ENCODE assay signal across 21 cellular contexts in genomic region chr3:16411450-16411849, GRCh38.
"Had no signal": no experiment of that assay in that cellular context is flagged by ENCODE, and none has a peak within 500 bp of the region (broad histone marks: within the 10 kb centered on the region; RNA-seq: fewer than 3 reads in every experiment).

No MANE protein-coding gene starts in this region.

- FAIRE-seq: frontal cortex, islet of Langerhans, small intestine had no signal

- H3K4me3 Mint-ChIP-seq: activated CD8-positive, alpha-beta T cell treated with anti-CD3 and anti-CD28 coated beads for 36 hours; activated T-helper 1 cell treated with anti-CD3 and anti-CD28 coated beads, Interleukin-12 subunit alpha, Interleukin-12 subunit beta, Interleukin-2, Interleukin-4 antibody, amounts not matched to agents 30 ng/mL and 10 ng/mL and 1 ng/mL, durations not matched to agents 14 hours and 24 hours and 36 hours; nephron had no signal

- H3K27ac Mint-ChIP-seq: activated T-helper 1 cell treated with anti-CD3 and anti-CD28 coated beads, Interleukin-12 subunit alpha, Interleukin-12 subunit beta, Interleukin-2, Interleukin-4 antibody, amounts not matched to agents 30 ng/mL and 10 ng/mL and 1 ng/mL, durations not matched to agents 14 hours and 24 hours and 36 hours; nephron; progenitor cell of endocrine pancreas had no signal

- H3K27ac ChIP-seq: adrenal gland, coronary artery, transverse colon, VCaP had no signal

- DNase-seq: activated CD4-positive, alpha-beta T cell treated with anti-CD3 and anti-CD28 coated beads for 4 hours; activated CD8-positive, alpha-beta memory T cell treated with anti-CD3 and anti-CD28 coated beads, Interleukin-2, amount 50 U/mL, for 4 hours; activated CD8-positive, alpha-beta T cell treated with anti-CD3 and anti-CD28 coated beads for 36 hours; activated naive CD4-positive, alpha-beta T cell treated with Interleukin-2 at 50 U/mL for 16 hours; adrenal gland; effector CD8-positive, alpha-beta T cell; heart left ventricle; mammary epithelial cell; mucosa of descending colon; occipital lobe; right cardiac atrium; small intestine; T1000; transverse colon had no signal

- H3K27me3 ChIP-seq: adrenal gland, heart left ventricle, transverse colon had no signal

- H3K36me3 ChIP-seq: adrenal gland, transverse colon had no signal

- H3K9me3 Mint-ChIP-seq: activated CD8-positive, alpha-beta T cell treated with anti-CD3 and anti-CD28 coated beads for 36 hours; activated T-helper 1 cell treated with anti-CD3 and anti-CD28 coated beads, Interleukin-12 subunit alpha, Interleukin-12 subunit beta, Interleukin-2, Interleukin-4 antibody, amounts not matched to agents 30 ng/mL and 10 ng/mL and 1 ng/mL, durations not matched to agents 14 hours and 24 hours and 36 hours; nephron had no signal

- H3K9me3 ChIP-seq: adrenal gland, heart left ventricle, mucosa of descending colon, transverse colon had no signal

- H3K27me3 Mint-ChIP-seq: activated CD8-positive, alpha-beta T cell treated with anti-CD3 and anti-CD28 coated beads for 36 hours had no signal

- ATAC-seq: activated CD8-positive, alpha-beta T cell treated with anti-CD3 and anti-CD28 coated beads for 36 hours; mucosa of descending colon had no signal

- H3K4me3 ChIP-seq: adrenal gland, coronary artery, heart left ventricle, mucosa of descending colon, transverse colon had no signal
